10 cellular contexts compared by ENCODE assay signal in the genomic region with DNA sequence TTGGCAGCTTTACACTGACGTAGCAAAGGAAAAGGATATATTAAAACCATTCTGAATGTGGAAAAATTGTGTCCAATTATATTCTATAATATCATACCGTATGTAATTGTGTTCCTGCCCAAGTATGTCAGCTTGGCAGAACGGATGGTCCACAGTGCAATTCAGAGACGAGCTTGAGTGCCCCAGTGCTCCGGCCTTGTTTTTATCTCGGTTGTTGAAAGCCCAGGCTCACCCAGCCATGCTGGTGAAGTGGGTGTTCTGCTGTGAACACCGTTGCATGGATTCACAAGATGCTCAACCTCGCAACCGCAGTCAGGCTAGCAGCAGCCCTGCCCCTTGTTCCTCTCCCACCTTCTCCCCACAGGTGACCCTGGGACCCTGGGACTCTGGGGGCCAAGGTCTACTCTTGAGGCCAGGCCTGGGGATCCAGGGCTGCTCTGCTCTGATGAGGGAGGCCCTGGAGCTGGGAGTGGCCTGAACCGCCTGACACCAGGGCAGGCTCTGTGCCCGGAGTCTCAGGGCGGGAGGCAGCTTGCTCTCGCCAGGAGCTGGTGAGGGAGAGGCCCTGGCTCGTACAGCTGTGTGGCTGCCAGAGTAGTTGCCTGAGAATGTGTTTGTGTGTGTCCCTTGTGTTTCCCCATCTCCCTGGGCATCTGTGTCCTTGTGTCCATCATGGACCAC. TPM values are rescaled to one million over a fixed set of nuclear protein-coding genes. Genes with fewer than 3 reads are reported as not detected.
A peak's percentile ranks its signal among the peaks of the same experiment; 100 is the strongest.
DNase-seq lines count a peak whose midpoint lies in the region; ATAC-seq and TF ChIP-seq lines count a peak whose summit lies in the region.
"Had no signal": no experiment of that assay in that cellular context is flagged by ENCODE, and none has a peak within 500 bp of the region (broad histone marks: within the 10 kb centered on the region; RNA-seq: fewer than 3 reads in every experiment).

No MANE protein-coding gene starts in this region.

- no peak for TF ChIP-seq EP300 in ovary (IDR thresholded peaks at IDR 0.05)

- H3K4me3 ChIP-seq in heart left ventricle (no peak overlapping the region), ovary (no peak overlapping the region), vagina (no peak overlapping the region), mesenchymal stem cell (ENCODE audit: insufficient read depth in 1 of 2, low read depth in 1 of 2, low read length in 2 of 2) (no peak overlapping the region), PC-9 (no peak overlapping the region)
- H3K4me3 ChIP-seq: A549 had no signal

- H3K4me2 ChIP-seq in mesenchymal stem cell (ENCODE audit: low read length, poor library complexity, severe bottlenecking) (no peak overlapping the region), PC-9 (no peak overlapping the region)
- H3K4me2 ChIP-seq: A549 had no signal

- TF ChIP-seq CTCF in heart left ventricle (IDR thresholded peaks at IDR 0.05) (no peak), ovary (IDR thresholded peaks at IDR 0.05) (no peak), vagina (IDR thresholded peaks at IDR 0.05) (no peak), PC-9 (conservative IDR thresholded peaks at IDR 0.05) (no peak)

- H3K79me1 ChIP-seq in mesenchymal stem cell (replicated peaks; ENCODE audit: low read length, poor library complexity, severe bottlenecking): peaks cover 30% of the 10 kb centered on the region

- H2BK120ac ChIP-seq in mesenchymal stem cell (ENCODE audit: low read depth, low read length): no peak overlapping the region

- 51 to 64% (median 58%) methylated on average over 9 to 14 of the region's 14 CpGs for WGBS in heart left ventricle, 4 donors
- WGBS in ovary, 3 donors: 63 to 69% (median 68%) methylated on average over 14 of the region's 14 CpGs
- WGBS in mesenchymal stem cell: 95% methylated on average over 13 of the region's 14 CpGs

- H3K9me3 ChIP-seq in heart left ventricle (no peaks in the 10 kb centered on the region), ovary (no peaks in the 10 kb centered on the region), vagina (no peaks in the 10 kb centered on the region), mesenchymal stem cell (ENCODE audit: control insufficient read depth, low read length) (no peaks in the 10 kb centered on the region), PC-9 (ENCODE audit: insufficient read depth, low read depth) (no peaks in the 10 kb centered on the region)
- H3K9me3 ChIP-seq: A549 had no signal

- no peak overlapping the region for H4K8ac ChIP-seq in mesenchymal stem cell (ENCODE audit: low read length)

- no peak overlapping the region for H3K18ac ChIP-seq in mesenchymal stem cell (ENCODE audit: low read depth in 1 of 2, low read length in 2 of 2)

- no peak overlapping the region for H4K91ac ChIP-seq in mesenchymal stem cell (ENCODE audit: low read length)

- peaks cover 87% of the 10 kb centered on the region for H3K79me2 ChIP-seq in PC-9 (ENCODE audit: low read depth)

- H3K4ac ChIP-seq in mesenchymal stem cell (ENCODE audit: low read depth in 1 of 2, low read length in 2 of 2): no peak overlapping the region

- H3K27me3 ChIP-seq in heart left ventricle (no peaks in the 10 kb centered on the region), ovary (no peaks in the 10 kb centered on the region), vagina (no peaks in the 10 kb centered on the region), mesenchymal stem cell (ENCODE audit: control insufficient read depth in 1 of 2, insufficient read depth in 1 of 2, low read length in 2 of 2) (no peaks in the 10 kb centered on the region), PC-9 (ENCODE audit: insufficient read depth, low read depth) (no peaks in the 10 kb centered on the region)

- intact Hi-C loops in heart left ventricle (cut with DNase I): no loop called here
- intact Hi-C loops in ovary (cut with DNase I): loop anchor here in 1 of 4 donors (5.0 kb wide), 1 partner anchor 505 kb away; no protein-coding TSS in a partner anchor
- intact Hi-C loops in vagina (cut with DNase I): no loop called here
- intact Hi-C loops in PC-9 (cut with micrococcal nuclease; ENCODE audit: unreplicated experiment): no loop called here

- no peak overlapping the region for H2BK5ac ChIP-seq in mesenchymal stem cell (ENCODE audit: low read depth, low read length, poor library complexity, severe bottlenecking)

- H3K23ac ChIP-seq in mesenchymal stem cell (ENCODE audit: low read length in 2 of 2): no peak overlapping the region

- no peaks in the 10 kb centered on the region for H3K9me2 ChIP-seq in PC-9 (ENCODE audit: insufficient read depth)

- no peak overlapping the region for H3K9ac ChIP-seq in mesenchymal stem cell (ENCODE audit: low read length)

- CTCF ChIA-PET in PC-9 (lab: Charles Lee): interaction anchor here (0.5 to 0.7 kb wide), 2 partner anchors 16 to 464 kb away, joined by 3 to 6 read pairs; no protein-coding TSS in a partner anchor

- no peak overlapping the region for H3K14ac ChIP-seq in mesenchymal stem cell (ENCODE audit: low read length in 2 of 2)

- POLR2A ChIA-PET in PC-9 (lab: Charles Lee; ENCODE audit: unreplicated experiment): no interaction called here

- no peak overlapping the region for H2AK5ac ChIP-seq in mesenchymal stem cell (ENCODE audit: low read length, severe bottlenecking)

- H2AFZ ChIP-seq in mesenchymal stem cell (ENCODE audit: low read depth, low read length) (no peak overlapping the region), PC-9 (no peak overlapping the region)

- DNase-seq in NCI-H2227 (lab: John Stamatoyannopoulos, UW; ENCODE audit: unreplicated experiment): peak; percentile 41
- no peak for DNase-seq in NCI-H2227 treated with DMSO at 0.1 percent for 48 hours (lab: John Stamatoyannopoulos, UW)
- DNase-seq in heart left ventricle: peak; percentile 70 to 86 (median 74)
- peak; percentile 66 to 79 (median 67) for DNase-seq in ovary
- DNase-seq in vagina (ENCODE audit: extremely low spot score in 2 of 2): no peak
- no peak for DNase-seq in mesenchymal stem cell
- DNase-seq in PC-9: no peak
- DNase-seq: stimulated activated CD4-positive, alpha-beta T cell treated with anti-CD3 and anti-CD28 coated beads, Interleukin-4, amount 100 ng/mL, for 4 hours had no signal

- H2BK15ac ChIP-seq in mesenchymal stem cell (ENCODE audit: low read depth, poor library complexity, severe bottlenecking): no peak overlapping the region

- TF ChIP-seq POLR2A in heart left ventricle (IDR thresholded peaks at IDR 0.05) (no peak), ovary (IDR thresholded peaks at IDR 0.05) (no peak), vagina (IDR thresholded peaks at IDR 0.05) (no peak)

- peaks cover 0 to 27% (median 8%) of the 10 kb centered on the region in 12 donors for H3K4me1 ChIP-seq in heart left ventricle
- peaks cover 25% of the 10 kb centered on the region for H3K4me1 ChIP-seq in ovary (ENCODE audit: insufficient read depth)
- H3K4me1 ChIP-seq in vagina: peaks cover 82% of the 10 kb centered on the region
- peaks cover 12% of the 10 kb centered on the region for H3K4me1 ChIP-seq in mesenchymal stem cell (ENCODE audit: control insufficient read depth, insufficient read depth, low read depth, low read length)
- peaks cover 34% of the 10 kb centered on the region for H3K4me1 ChIP-seq in PC-9 (replicated peaks; ENCODE audit: insufficient read depth)

- ATAC-seq in heart left ventricle: peak; percentile 95 to 98 (median 96)
- ATAC-seq in GM18517 (IDR thresholded peaks at IDR 0.05; ENCODE audit: unreplicated experiment): no peak
- ATAC-seq: A549 had no signal

- H3F3A ChIP-seq in PC-9 (ENCODE audit: insufficient read depth, low read depth): peaks cover 26% of the 10 kb centered on the region; the same call in 1 of the 2 replicates

- no peak overlapping the region for H2BK12ac ChIP-seq in mesenchymal stem cell (ENCODE audit: low read length in 2 of 2)

- H4K20me1 ChIP-seq in PC-9 (ENCODE audit: insufficient read depth): no peaks in the 10 kb centered on the region

- no TSS peak for BruUV-seq in PC-9 (replicated peaks; lab: Mats Ljungman, UMichigan)

- no peaks in the 10 kb centered on the region for H3K36me3 ChIP-seq in heart left ventricle
- H3K36me3 ChIP-seq in ovary: no peaks in the 10 kb centered on the region
- peaks cover 0 to 6% of the 10 kb centered on the region in 2 donors for H3K36me3 ChIP-seq in vagina
- H3K36me3 ChIP-seq in mesenchymal stem cell (ENCODE audit: control insufficient read depth in 1 of 2, insufficient read depth in 2 of 2, low read depth in 1 of 2, low read length in 2 of 2): peaks cover 0 to 69% of the 10 kb centered on the region in 2 experiments
- H3K36me3 ChIP-seq in PC-9 (ENCODE audit: low read depth): peaks cover 27% of the 10 kb centered on the region

- H3K27ac ChIP-seq in heart left ventricle: peak overlapping the region in 10 of 12 donors; percentile 33 to 81 (median 68)
- H3K27ac ChIP-seq in ovary: peak overlapping the region in 1 of 2 donors; percentile 70
- H3K27ac ChIP-seq in vagina: peak overlapping the region; percentile 76
- no peak overlapping the region for H3K27ac ChIP-seq in mesenchymal stem cell (ENCODE audit: low read length, poor library complexity, severe bottlenecking)
- no peak overlapping the region for H3K27ac ChIP-seq in PC-9
- H3K27ac ChIP-seq: A549 had no signal

RNA-seq across cellular contexts. Expression of a gene that starts 11.2 kb away (rescaled TPM):
- total RNA-seq in heart left ventricle: 10 to 100 TPM in 1 of 9 donors, 1 to 10 TPM in 8; 2.1 to 74.1 (median 6.3) TPM
- 1 to 10 TPM in 1 of 2 donors, under 1 TPM in 1; 0.91 to 4.0 TPM for polyA plus RNA-seq in heart left ventricle
- total RNA-seq in ovary: 100 to 1,000 TPM in 3 of 7 donors, 10 to 100 TPM in 4; 26.3 to 165 (median 95.5) TPM
- 10 to 100 TPM; 24.4 to 35.4 TPM for polyA plus RNA-seq in ovary
- 139 TPM for total RNA-seq in vagina
- polyA plus RNA-seq in mesenchymal stem cell (2013, experiment 1 of 2): 51.3 TPM
- 51.0 TPM for polyA plus RNA-seq in mesenchymal stem cell (2013, experiment 2 of 2)
- total RNA-seq in PC-9 (2021): 359 and 439 TPM in 2 replicates

Comparison
In these comparisons a context has a peak if more than half of its experiments do, and no peak if none do; other contexts are left out.
1. DNase-seq: peak in NCI-H2227 (single experiment), heart left ventricle (5 of 5) and ovary (5 of 5); none in NCI-H2227 treated with DMSO at 0.1 percent for 48 hours (single experiment), vagina (0 of 2), mesenchymal stem cell (single experiment) and PC-9 (0 of 2).
2. H3K27ac ChIP-seq: peak in heart left ventricle (10 of 12) and vagina (single experiment); none in mesenchymal stem cell (single experiment) and PC-9 (single experiment).